9 cellular contexts compared by ENCODE assay signal in genomic region chr2:207625014-207625755, GRCh38. TPM values are rescaled to one million over a fixed set of nuclear protein-coding genes. Genes with fewer than 3 reads are reported as not detected.
DNase-seq lines count a peak whose midpoint lies in the region; ATAC-seq, FAIRE-seq and TF ChIP-seq lines count a peak whose summit lies in the region.
"Had no signal": no experiment of that assay in that cellular context is flagged by ENCODE, and none has a peak within 500 bp of the region (broad histone marks: within the 10 kb centered on the region; RNA-seq: fewer than 3 reads in every experiment).

TSS of gene METTL21A (minus strand) at chr2:207625394. CDS start at chr2:207624375, 1,019 bp downstream.

- peak; percentile 65 for ATAC-seq in GM19035 (IDR thresholded peaks at IDR 0.05; ENCODE audit: unreplicated experiment)
- peak; percentile 54 for ATAC-seq in HG03342 (IDR thresholded peaks at IDR 0.05; ENCODE audit: unreplicated experiment)
- ATAC-seq in activated CD4-positive, CD25-positive, alpha-beta regulatory T cell treated with anti-CD3 and anti-CD28 coated beads, Interleukin-2, amount 50 U/mL, for 24 hours: peak; percentile 81 to 85

- peak within 1 kb of the TSS; percentile 86 to 92 for H3K9ac ChIP-seq in kidney (ENCODE audit: low read length in 2 of 2)

- no peak for FAIRE-seq in kidney (lab: Jason Lieb, UNC)
- FAIRE-seq: endometrium had no signal

- H3K4me1 ChIP-seq in kidney (ENCODE audit: control insufficient read depth in 1 of 2, insufficient read depth in 1 of 2, low read depth in 1 of 2, low read length in 2 of 2): peaks cover 3 to 5% of the 10 kb centered on the region in 2 donors

- peak within 1 kb of the TSS; percentile 94 to 97 for H3K4me3 ChIP-seq in kidney (ENCODE audit: low read length in 2 of 2)

- intact Hi-C loops in kidney (cut with DNase I): no loop called here

- H3K9me3 ChIP-seq in kidney (ENCODE audit: control insufficient read depth in 1 of 2, low read length in 2 of 2): no peaks in the 10 kb centered on the region

- peak; percentile 77 to 82 for DNase-seq in AML-193 (lab: John Stamatoyannopoulos, UW)
- peak; percentile 71 for DNase-seq in NCI-H446 treated with DMSO at 0.1 percent for 48 hours (lab: John Stamatoyannopoulos, UW)
- peak; percentile 87 for DNase-seq in cerebellar cortex (ENCODE audit: low spot score)
- peak; percentile 95 for DNase-seq in kidney
- DNase-seq in stimulated activated CD4-positive, alpha-beta T cell treated with anti-CD3 and anti-CD28 coated beads, Interleukin-15, amount 100 ng/mL, for 48 hours (ENCODE audit: low read depth in 2 of 2): peak; percentile 87 to 90

- H3K36me3 ChIP-seq in kidney (ENCODE audit: control insufficient read depth in 1 of 2, insufficient read depth in 2 of 2, low read length in 2 of 2): no peaks in the 10 kb centered on the region

- H3K27ac ChIP-seq in kidney (ENCODE audit: low read depth in 2 of 2, low read length in 2 of 2): peak within 1 kb of the TSS; percentile 95 to 97

- TF ChIP-seq CTCF in kidney (IDR thresholded peaks at IDR 0.05; ENCODE audit: borderline replicate concordance, extremely low read depth, insufficient read depth): peak; percentile 19

RNA-seq across cellular contexts. Expression of gene METTL21A, which starts in this region (rescaled TPM):
- 10.7 TPM for total RNA-seq in kidney
- polyA plus RNA-seq in kidney (ENCODE audit: insufficient read depth, low read depth, low replicate concordance): 17.4 TPM

Comparison
In these comparisons a context has a peak if more than half of its experiments do, and no peak if none do; other contexts are left out.
1. Peak in every context shown above with its lines: DNase-seq, ATAC-seq, H3K4me3 ChIP-seq and H3K27ac ChIP-seq.